Comparison of ENCODE assay signal across 9 cellular contexts in the genomic region with DNA sequence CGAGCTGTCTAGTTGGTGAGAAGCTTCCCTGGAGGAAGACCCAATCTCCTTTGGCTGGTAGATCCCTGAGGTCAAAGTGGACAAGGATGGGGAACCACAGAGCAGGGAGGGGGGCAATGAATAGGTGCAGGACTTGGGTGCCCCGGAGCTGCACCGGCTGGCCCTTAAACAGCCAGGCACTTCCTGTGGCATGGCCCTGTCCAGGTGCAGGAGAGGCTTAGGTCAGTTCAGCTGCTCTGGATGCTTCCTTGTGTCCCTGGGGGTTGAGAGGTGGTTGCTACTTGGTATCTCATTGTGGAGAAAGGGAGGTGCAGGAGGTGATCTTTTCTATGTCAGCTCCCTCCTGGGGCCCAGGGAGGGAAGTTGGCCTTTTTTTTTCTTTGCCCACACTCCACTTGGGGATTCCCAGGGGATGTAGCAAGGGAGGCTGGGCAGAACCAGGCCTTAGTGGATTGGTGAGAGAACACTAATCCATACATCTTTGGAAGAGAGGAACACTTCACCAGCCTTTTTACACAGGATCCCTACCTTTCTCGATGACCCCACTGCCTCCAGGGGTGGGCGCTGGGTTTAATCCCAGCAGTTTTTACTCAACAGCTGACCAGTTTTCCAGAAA. TPM values are rescaled to one million over a fixed set of nuclear protein-coding genes. Genes with fewer than 3 reads are reported as not detected.
DNase-seq lines count a peak whose midpoint lies in the region.
"Had no signal": no experiment of that assay in that cellular context is flagged by ENCODE, and none has a peak within 500 bp of the region (broad histone marks: within the 10 kb centered on the region; RNA-seq: fewer than 3 reads in every experiment).

No MANE protein-coding gene starts in this region.

- H3K4me1 ChIP-seq in SJCRH30: peaks cover 12% of the 10 kb centered on the region
- peaks cover 6% of the 10 kb centered on the region for H3K4me1 ChIP-seq in iPS-15b (ENCODE audit: control insufficient read depth, insufficient read depth, low read length)

- H3K9ac ChIP-seq in iPS-15b (ENCODE audit: low read depth, low read length): peak overlapping the region; percentile 96

- H3K9me3 ChIP-seq in SJCRH30 (replicated peaks): no peaks in the 10 kb centered on the region
- H3K9me3 ChIP-seq in iPS-15b (ENCODE audit: control insufficient read depth, insufficient read depth, low read length): no peaks in the 10 kb centered on the region

- DNase-seq in ACHN: peak; percentile 9
- peak in 1 of 2 experiments; percentile 12 for DNase-seq in SJCRH30
- no peak for DNase-seq in DMS153 treated with DMSO at 0.1 percent for 48 hours (lab: John Stamatoyannopoulos, UW; ENCODE audit: unreplicated experiment)
- no peak for DNase-seq in activated effector memory CD4-positive, alpha-beta T cell treated with Interleukin-2 at 50 U/mL for 16 hours
- no peak for DNase-seq in globus pallidus (ENCODE audit: low spot score)
- no peak for DNase-seq in germinal center (ENCODE audit: low spot score)
- DNase-seq: NCI-H524 treated with DMSO at 0.1 percent for 48 hours had no signal

- peaks cover 37% of the 10 kb centered on the region for H3K36me3 ChIP-seq in SJCRH30
- peaks cover 27% of the 10 kb centered on the region for H3K36me3 ChIP-seq in iPS-15b (ENCODE audit: control insufficient read depth, insufficient read depth, low read length)

- no peaks in the 10 kb centered on the region for H3K27me3 ChIP-seq in SJCRH30
- H3K27me3 ChIP-seq in iPS-15b (ENCODE audit: control insufficient read depth, insufficient read depth, low read length): no peaks in the 10 kb centered on the region

- H3K4me3 ChIP-seq in GM08714 (ENCODE audit: low read length): peak overlapping the region; percentile 92; the same call in 1 of the 2 replicates
- peak overlapping the region; percentile 82 for H3K4me3 ChIP-seq in SJCRH30
- H3K4me3 ChIP-seq in iPS-15b (ENCODE audit: low read depth, low read length): peak overlapping the region; percentile 96

- in situ Hi-C loops in ACHN (cut with HindIII; ENCODE audit: low pct_ligation_motif_present, low pct_unique_long_range_greater_than_20kb, low sequenced_read_pairs): no loop called here

- no peak overlapping the region; the same call in 1 of the 2 replicates for H3K27ac ChIP-seq in SJCRH30

RNA-seq across cellular contexts. Expression of gene ST3GAL3, which starts 1.2 kb away (rescaled TPM):
- 6.9 and 10.5 TPM in 2 replicates for total RNA-seq in SJCRH30 (2014; rRNA removed; shearing (Covaris generic))

RNA-seq across cellular contexts. Expression of gene KDM4A, which starts 56.1 kb away (rescaled TPM):
- total RNA-seq in SJCRH30 (2014; rRNA removed; shearing (Covaris generic)): 32.6 and 39.5 TPM in 2 replicates
